14 cellular contexts compared by ENCODE assay signal in genomic region chr15:74964794-74965193, GRCh38. TPM values are rescaled to one million over a fixed set of nuclear protein-coding genes. Genes with fewer than 3 reads are reported as not detected.
DNase-seq lines count a peak whose midpoint lies in the region; ATAC-seq, FAIRE-seq and TF ChIP-seq lines count a peak whose summit lies in the region.
"Had no signal": no experiment of that assay in that cellular context is flagged by ENCODE, and none has a peak within 500 bp of the region (broad histone marks: within the 10 kb centered on the region; RNA-seq: fewer than 3 reads in every experiment).

No MANE protein-coding gene starts in this region.

- no peaks in the 10 kb centered on the region for H3K36me3 Mint-ChIP-seq in Caco-2 (ENCODE audit: insufficient read depth, unreplicated experiment)
- H3K36me3 Mint-ChIP-seq in activated T-helper 1 cell treated with anti-CD3 and anti-CD28 coated beads, Interleukin-12 subunit alpha, Interleukin-12 subunit beta, Interleukin-2, Interleukin-4 antibody, amounts not matched to agents 30 ng/mL and 10 ng/mL and 1 ng/mL, durations not matched to agents 14 hours and 24 hours and 36 hours (ENCODE audit: low read depth) = no peaks in the 10 kb centered on the region
- H3K36me3 Mint-ChIP-seq: CD4-positive, alpha-beta memory T cell; type B pancreatic cell had no signal

- H3K79me2 ChIP-seq in keratinocyte (ENCODE audit: control insufficient read depth, insufficient read depth, low read length) = no peaks in the 10 kb centered on the region

- POLR2A ChIA-PET in Caco-2 (lab: Charles Lee) = interaction anchor here (0.7 kb wide), 1 partner anchor 31 kb away, joined by 3 read pairs; the partner anchor contains the start of gene SCAMP5

- intact Hi-C loops in Caco-2 (cut with micrococcal nuclease; ENCODE audit: unreplicated experiment) = no loop called here
- intact Hi-C loops in activated T-helper 1 cell treated with anti-CD3 and anti-CD28 coated beads, Interleukin-12 subunit alpha, Interleukin-12 subunit beta, Interleukin-2, Interleukin-4 antibody, amounts not matched to agents 30 ng/mL and 10 ng/mL and 1 ng/mL, durations not matched to agents 14 hours and 24 hours and 36 hours (cut with micrococcal nuclease) = no loop called here

- TF ChIP-seq CTCF in astrocyte of the spinal cord (IDR thresholded peaks at IDR 0.05; ENCODE audit: low read depth, low read length) (no peak), keratinocyte (optimal IDR thresholded peaks at IDR 0.05 in 1 of 3, IDR thresholded peaks at IDR 0.05 in 1 of 3, conservative IDR thresholded peaks at IDR 0.05 in 1 of 3; ENCODE audit: extremely low read depth in 1 of 3, insufficient read depth in 2 of 3, low read length in 3 of 3) (no peak), Caco-2 (IDR thresholded peaks at IDR 0.05; ENCODE audit: insufficient read depth in 1 of 2, low read depth in 1 of 2, low read length in 1 of 2, severe bottlenecking in 1 of 2, unreplicated experiment in 1 of 2) (no peak), omental fat pad (IDR thresholded peaks at IDR 0.05) (no peak)

- no peaks in the 10 kb centered on the region for H3K27me3 Mint-ChIP-seq in Caco-2 (ENCODE audit: insufficient read depth, unreplicated experiment)
- peaks cover 23% of the 10 kb centered on the region for H3K27me3 Mint-ChIP-seq in activated T-helper 1 cell treated with anti-CD3 and anti-CD28 coated beads, Interleukin-12 subunit alpha, Interleukin-12 subunit beta, Interleukin-2, Interleukin-4 antibody, amounts not matched to agents 30 ng/mL and 10 ng/mL and 1 ng/mL, durations not matched to agents 14 hours and 24 hours and 36 hours (ENCODE audit: insufficient read depth)

- no peaks in the 10 kb centered on the region for H3K9me3 Mint-ChIP-seq in Caco-2 (ENCODE audit: unreplicated experiment)
- H3K9me3 Mint-ChIP-seq in activated T-helper 1 cell treated with anti-CD3 and anti-CD28 coated beads, Interleukin-12 subunit alpha, Interleukin-12 subunit beta, Interleukin-2, Interleukin-4 antibody, amounts not matched to agents 30 ng/mL and 10 ng/mL and 1 ng/mL, durations not matched to agents 14 hours and 24 hours and 36 hours = no peaks in the 10 kb centered on the region
- H3K9me3 Mint-ChIP-seq: CD4-positive, alpha-beta memory T cell; type B pancreatic cell had no signal

- BruUV-seq in Caco-2 (replicated peaks; lab: Mats Ljungman, UMichigan) = no TSS peak

- H3K9me3 ChIP-seq in keratinocyte (ENCODE audit: control insufficient read depth, low read depth, low read length) (no peaks in the 10 kb centered on the region), Caco-2 (no peaks in the 10 kb centered on the region)
- H3K9me3 ChIP-seq: sigmoid colon had no signal

- H3K36me3 ChIP-seq in keratinocyte (ENCODE audit: control insufficient read depth in 2 of 2, extremely low read depth in 1 of 2, insufficient read depth in 2 of 2, low read length in 2 of 2) = no peaks in the 10 kb centered on the region
- H3K36me3 ChIP-seq in Caco-2 (ENCODE audit: control insufficient read depth, insufficient read depth, low read length) = no peaks in the 10 kb centered on the region
- H3K36me3 ChIP-seq: sigmoid colon had no signal

- ATAC-seq in omental fat pad (ENCODE audit: low FRiP score) = no peak

- H3K4me3 Mint-ChIP-seq in Caco-2 (ENCODE audit: unreplicated experiment) = no peak overlapping the region
- H3K4me3 Mint-ChIP-seq in activated T-helper 1 cell treated with anti-CD3 and anti-CD28 coated beads, Interleukin-12 subunit alpha, Interleukin-12 subunit beta, Interleukin-2, Interleukin-4 antibody, amounts not matched to agents 30 ng/mL and 10 ng/mL and 1 ng/mL, durations not matched to agents 14 hours and 24 hours and 36 hours = no peak overlapping the region
- H3K4me3 Mint-ChIP-seq: CD4-positive, alpha-beta memory T cell; type B pancreatic cell had no signal

- H3K4me1 ChIP-seq in keratinocyte (ENCODE audit: control insufficient read depth, extremely low read depth, insufficient read depth, low read length) = peaks cover 15% of the 10 kb centered on the region
- no peaks in the 10 kb centered on the region for H3K4me1 ChIP-seq in Caco-2
- H3K4me1 ChIP-seq: sigmoid colon had no signal

- no peak overlapping the region for H2AFZ ChIP-seq in keratinocyte (ENCODE audit: control insufficient read depth, low read length)

- no peak overlapping the region for H3K27ac Mint-ChIP-seq in Caco-2 (ENCODE audit: unreplicated experiment)
- no peak overlapping the region for H3K27ac Mint-ChIP-seq in activated T-helper 1 cell treated with anti-CD3 and anti-CD28 coated beads, Interleukin-12 subunit alpha, Interleukin-12 subunit beta, Interleukin-2, Interleukin-4 antibody, amounts not matched to agents 30 ng/mL and 10 ng/mL and 1 ng/mL, durations not matched to agents 14 hours and 24 hours and 36 hours
- H3K27ac Mint-ChIP-seq: type B pancreatic cell had no signal

- H3K9me1 ChIP-seq in keratinocyte (ENCODE audit: control insufficient read depth, extremely low read depth, insufficient read depth, low read length) = no peaks in the 10 kb centered on the region

- no peaks in the 10 kb centered on the region for H4K20me1 ChIP-seq in keratinocyte (ENCODE audit: control insufficient read depth, extremely low read depth, insufficient read depth, low read length)

- no peak overlapping the region for H3K27ac ChIP-seq in keratinocyte (ENCODE audit: control insufficient read depth, insufficient read depth, low read length)
- H3K27ac ChIP-seq: sigmoid colon had no signal

- in situ Hi-C loops in ACHN (cut with HindIII; ENCODE audit: low pct_ligation_motif_present, low pct_unique_long_range_greater_than_20kb, low sequenced_read_pairs) (no loop called here), astrocyte of the spinal cord (cut with HindIII; ENCODE audit: low sequenced_read_pairs) (no loop called here)

- H3K4me2 ChIP-seq in keratinocyte (ENCODE audit: control insufficient read depth, extremely low read depth, insufficient read depth, low read depth, low read length) = peak overlapping the region; percentile 1

- H3K27me3 ChIP-seq in keratinocyte (ENCODE audit: control insufficient read depth, extremely low read depth, insufficient read depth, low read length) = peaks cover 3% of the 10 kb centered on the region
- H3K27me3 ChIP-seq in Caco-2 (replicated peaks; ENCODE audit: control insufficient read depth, insufficient read depth, low read length) = no peaks in the 10 kb centered on the region

- H3K4me3 ChIP-seq in astrocyte of the spinal cord (ENCODE audit: low read depth, low read length) = no peak overlapping the region
- no peak overlapping the region for H3K4me3 ChIP-seq in keratinocyte (ENCODE audit: control insufficient read depth in 2 of 3, extremely low read depth in 1 of 3, insufficient read depth in 2 of 3, low read depth in 1 of 3, low read length in 3 of 3)
- no peak overlapping the region for H3K4me3 ChIP-seq in Caco-2 (ENCODE audit: low read depth, low read length)
- H3K4me3 ChIP-seq: sigmoid colon had no signal

- dilution Hi-C loops in keratinocyte (cut with MboI; ENCODE audit: extremely low pct_ligation_motif_present, low sequenced_read_pairs) = no loop called here

- FAIRE-seq in keratinocyte (lab: Jason Lieb, UNC) = no peak

- no peak overlapping the region for H3K9ac ChIP-seq in keratinocyte (ENCODE audit: control insufficient read depth, extremely low read depth, insufficient read depth, low read length)

- H3K4me1 Mint-ChIP-seq in Caco-2 (ENCODE audit: low read depth, unreplicated experiment) = no peaks in the 10 kb centered on the region
- H3K4me1 Mint-ChIP-seq in activated T-helper 1 cell treated with anti-CD3 and anti-CD28 coated beads, Interleukin-12 subunit alpha, Interleukin-12 subunit beta, Interleukin-2, Interleukin-4 antibody, amounts not matched to agents 30 ng/mL and 10 ng/mL and 1 ng/mL, durations not matched to agents 14 hours and 24 hours and 36 hours (ENCODE audit: low read depth) = peaks cover 16% of the 10 kb centered on the region

- CTCF ChIA-PET in Caco-2 (lab: Charles Lee) = no interaction called here

- DNase-seq in ACHN = peak; percentile 25
- DNase-seq in HT1080 (ENCODE audit: low read depth) = peak; percentile 79
- peak; percentile 30 for DNase-seq in astrocyte of the spinal cord (ENCODE audit: low read depth, low spot score)
- no peak for DNase-seq in keratinocyte (ENCODE audit: low read depth, low spot score)
- no peak for DNase-seq in Caco-2
- no peak for DNase-seq in NCI-H1930 (lab: John Stamatoyannopoulos, UW)
- no peak for DNase-seq in activated T-helper 1 cell treated with anti-CD3 and anti-CD28 coated beads, Interleukin-12 subunit alpha, Interleukin-12 subunit beta, Interleukin-2, Interleukin-4 antibody, amounts not matched to agents 30 ng/mL and 10 ng/mL and 1 ng/mL, durations not matched to agents 14 hours and 24 hours and 36 hours (ENCODE audit: low spot score)
- DNase-seq in omental fat pad (ENCODE audit: low spot score) = no peak
- DNase-seq: CD4-positive, alpha-beta memory T cell; mesendoderm; NCI-H1105; OCI-M1; sigmoid colon had no signal

RNA-seq across cellular contexts. Expression of gene RPP25, which starts 8.2 kb away (rescaled TPM):
- 0.20 and 0.58 TPM in 2 replicates for total RNA-seq in HT1080 (2014; rRNA removed; shearing (Covaris generic))
- 0.31 and 0.33 TPM in 2 replicates for polyA plus RNA-seq in HT1080 (2015; cell fraction: cytosol; rRNA removed)
- polyA plus RNA-seq in HT1080 (2015; cell fraction: nucleus; rRNA removed) = 0.07 and 0.08 TPM in 2 replicates
- 0.60 to 1.0 TPM (median 0.62 TPM) in 3 replicates for polyA plus RNA-seq in keratinocyte
- polyA plus RNA-seq in keratinocyte (2011; ENCODE audit: low read depth) = 0.39 TPM
- 0.61 and 0.97 TPM in 2 replicates for polyA plus RNA-seq in keratinocyte (2011; cell fraction: cytosol; rRNA removed)
- polyA plus RNA-seq in keratinocyte (2011; cell fraction: nucleus; rRNA removed) = 0.52 and 0.69 TPM in 2 replicates
- polyA plus RNA-seq in keratinocyte (2012; ENCODE audit: low replicate concordance) = 0.88 and 1.5 TPM in 2 replicates
- polyA minus RNA-seq in keratinocyte = 0.16 to 1.1 TPM (median 0.36 TPM) in 3 replicates
- polyA minus RNA-seq in keratinocyte (2011; cell fraction: cytosol; rRNA and poly(A)+ RNA removed) = 1.3 TPM
- 0.39 and 0.63 TPM in 2 replicates for polyA minus RNA-seq in keratinocyte (2011; cell fraction: nucleus; rRNA and poly(A)+ RNA removed)
- total RNA-seq in Caco-2 (2022) (30.1 and 35.3 TPM in 2 replicates), omental fat pad (10 to 100 TPM in 2 of 4 donors, 1 to 10 TPM in 2; 6.9 to 14.4 (median 9.4) TPM)
- 13.3 and 15.3 TPM in 2 replicates for total RNA-seq in activated T-helper 1 cell treated with anti-CD3 and anti-CD28 coated beads, Interleukin-12 subunit alpha, Interleukin-12 subunit beta, Interleukin-2, Interleukin-4 antibody, amounts not matched to agents 30 ng/mL and 10 ng/mL and 1 ng/mL, durations not matched to agents 14 hours and 24 hours and 36 hours

RNA-seq across cellular contexts. Expression of gene COX5A, which starts 26.9 kb away (rescaled TPM):
- 119 and 162 TPM in 2 replicates for total RNA-seq in HT1080 (2014; rRNA removed; shearing (Covaris generic))
- 283 and 334 TPM in 2 replicates for polyA plus RNA-seq in HT1080 (2015; cell fraction: cytosol; rRNA removed)
- polyA plus RNA-seq in HT1080 (2015; cell fraction: nucleus; rRNA removed) = 105 and 116 TPM in 2 replicates
- 132 to 245 TPM (median 217 TPM) in 3 replicates for polyA plus RNA-seq in keratinocyte
- 47.6 TPM for polyA plus RNA-seq in keratinocyte (2011; ENCODE audit: low read depth)
- 226 and 416 TPM in 2 replicates for polyA plus RNA-seq in keratinocyte (2011; cell fraction: cytosol; rRNA removed)
- 114 and 132 TPM in 2 replicates for polyA plus RNA-seq in keratinocyte (2011; cell fraction: nucleus; rRNA removed)
- polyA plus RNA-seq in keratinocyte (2012; ENCODE audit: low replicate concordance) = 257 and 259 TPM in 2 replicates
- 42.1 to 67.1 TPM (median 44.8 TPM) in 3 replicates for polyA minus RNA-seq in keratinocyte
- 113 TPM for polyA minus RNA-seq in keratinocyte (2011; cell fraction: cytosol; rRNA and poly(A)+ RNA removed)
- polyA minus RNA-seq in keratinocyte (2011; cell fraction: nucleus; rRNA and poly(A)+ RNA removed) = 15.0 and 26.9 TPM in 2 replicates
- total RNA-seq in Caco-2 (2022) (306 and 318 TPM in 2 replicates), omental fat pad (100 to 1,000 TPM in 1 of 4 donors, 10 to 100 TPM in 3; 47.6 to 103 (median 69.7) TPM)
- total RNA-seq in activated T-helper 1 cell treated with anti-CD3 and anti-CD28 coated beads, Interleukin-12 subunit alpha, Interleukin-12 subunit beta, Interleukin-2, Interleukin-4 antibody, amounts not matched to agents 30 ng/mL and 10 ng/mL and 1 ng/mL, durations not matched to agents 14 hours and 24 hours and 36 hours = 273 and 290 TPM in 2 replicates

RNA-seq across cellular contexts. Expression of gene SCAMP5, which starts 30.6 kb away (rescaled TPM):
- 0.90 and 1.8 TPM in 2 replicates for total RNA-seq in HT1080 (2014; rRNA removed; shearing (Covaris generic))
- 1.1 and 1.6 TPM in 2 replicates for polyA plus RNA-seq in HT1080 (2015; cell fraction: cytosol; rRNA removed)
- 1.6 and 4.9 TPM in 2 replicates for polyA plus RNA-seq in HT1080 (2015; cell fraction: nucleus; rRNA removed)
- 1.9 to 3.0 TPM (median 2.9 TPM) in 3 replicates for polyA plus RNA-seq in keratinocyte
- 0.07 TPM for polyA plus RNA-seq in keratinocyte (2011; ENCODE audit: low read depth)
- 3.6 and 3.7 TPM in 2 replicates for polyA plus RNA-seq in keratinocyte (2011; cell fraction: cytosol; rRNA removed)
- polyA plus RNA-seq in keratinocyte (2011; cell fraction: nucleus; rRNA removed) = 2.4 and 4.1 TPM in 2 replicates
- polyA plus RNA-seq in keratinocyte (2012; ENCODE audit: low replicate concordance) = 0.55 and 1.9 TPM in 2 replicates
- polyA minus RNA-seq in keratinocyte = 2.1 to 3.3 TPM (median 3.2 TPM) in 3 replicates
- 2.3 TPM for polyA minus RNA-seq in keratinocyte (2011; cell fraction: cytosol; rRNA and poly(A)+ RNA removed)
- polyA minus RNA-seq in keratinocyte (2011; cell fraction: nucleus; rRNA and poly(A)+ RNA removed) = 1.4 and 2.7 TPM in 2 replicates
- total RNA-seq in Caco-2 (2022) = 9.2 and 11.8 TPM in 2 replicates
- 2.0 and 3.5 TPM in 2 replicates for total RNA-seq in activated T-helper 1 cell treated with anti-CD3 and anti-CD28 coated beads, Interleukin-12 subunit alpha, Interleukin-12 subunit beta, Interleukin-2, Interleukin-4 antibody, amounts not matched to agents 30 ng/mL and 10 ng/mL and 1 ng/mL, durations not matched to agents 14 hours and 24 hours and 36 hours
- 1 to 10 TPM in 3 of 4 donors, under 1 TPM in 1; 0.60 to 4.6 (median 2.6) TPM for total RNA-seq in omental fat pad

RNA-seq across cellular contexts. Expression of gene FAM219B, which starts 58.1 kb away (rescaled TPM):
- 20.4 and 27.4 TPM in 2 replicates for total RNA-seq in HT1080 (2014; rRNA removed; shearing (Covaris generic))
- 18.5 and 20.8 TPM in 2 replicates for polyA plus RNA-seq in HT1080 (2015; cell fraction: cytosol; rRNA removed)
- 91.1 and 109 TPM in 2 replicates for polyA plus RNA-seq in HT1080 (2015; cell fraction: nucleus; rRNA removed)
- 32.1 to 73.4 TPM (median 45.4 TPM) in 3 replicates for polyA plus RNA-seq in keratinocyte
- polyA plus RNA-seq in keratinocyte (2011; ENCODE audit: low read depth) = 29.9 TPM
- 33.0 and 44.9 TPM in 2 replicates for polyA plus RNA-seq in keratinocyte (2011; cell fraction: cytosol; rRNA removed)
- polyA plus RNA-seq in keratinocyte (2011; cell fraction: nucleus; rRNA removed) = 239 and 288 TPM in 2 replicates
- polyA plus RNA-seq in keratinocyte (2012; ENCODE audit: low replicate concordance) = 23.7 and 53.6 TPM in 2 replicates
- 29.7 to 43.8 TPM (median 31.1 TPM) in 3 replicates for polyA minus RNA-seq in keratinocyte
- 25.7 TPM for polyA minus RNA-seq in keratinocyte (2011; cell fraction: cytosol; rRNA and poly(A)+ RNA removed)
- 27.1 and 28.5 TPM in 2 replicates for polyA minus RNA-seq in keratinocyte (2011; cell fraction: nucleus; rRNA and poly(A)+ RNA removed)
- total RNA-seq in Caco-2 (2022) (73.7 and 75.4 TPM in 2 replicates), omental fat pad (10 to 100 TPM; 45.0 to 89.9 (median 59.8) TPM)
- 72.6 and 73.2 TPM in 2 replicates for total RNA-seq in activated T-helper 1 cell treated with anti-CD3 and anti-CD28 coated beads, Interleukin-12 subunit alpha, Interleukin-12 subunit beta, Interleukin-2, Interleukin-4 antibody, amounts not matched to agents 30 ng/mL and 10 ng/mL and 1 ng/mL, durations not matched to agents 14 hours and 24 hours and 36 hours

RNA-seq across cellular contexts. Expression of gene PPCDC, which starts 58.6 kb away (rescaled TPM):
- 13.4 and 15.8 TPM in 2 replicates for total RNA-seq in HT1080 (2014; rRNA removed; shearing (Covaris generic))
- polyA plus RNA-seq in HT1080 (2015; cell fraction: cytosol; rRNA removed) = 16.0 and 17.2 TPM in 2 replicates
- 15.5 and 22.0 TPM in 2 replicates for polyA plus RNA-seq in HT1080 (2015; cell fraction: nucleus; rRNA removed)
- polyA plus RNA-seq in keratinocyte = 11.9 to 14.3 TPM (median 13.7 TPM) in 3 replicates
- 3.4 TPM for polyA plus RNA-seq in keratinocyte (2011; ENCODE audit: low read depth)
- 11.2 and 20.7 TPM in 2 replicates for polyA plus RNA-seq in keratinocyte (2011; cell fraction: cytosol; rRNA removed)
- 13.5 and 17.4 TPM in 2 replicates for polyA plus RNA-seq in keratinocyte (2011; cell fraction: nucleus; rRNA removed)
- polyA plus RNA-seq in keratinocyte (2012; ENCODE audit: low replicate concordance) = 7.0 and 11.9 TPM in 2 replicates
- polyA minus RNA-seq in keratinocyte = 7.5 to 18.7 TPM (median 8.2 TPM) in 3 replicates
- polyA minus RNA-seq in keratinocyte (2011; cell fraction: cytosol; rRNA and poly(A)+ RNA removed) = 9.6 TPM
- polyA minus RNA-seq in keratinocyte (2011; cell fraction: nucleus; rRNA and poly(A)+ RNA removed) = 6.8 and 8.0 TPM in 2 replicates
- total RNA-seq in Caco-2 (2022) (14.7 and 18.1 TPM in 2 replicates), omental fat pad (10 to 100 TPM in 3 of 4 donors, 1 to 10 TPM in 1; 9.7 to 21.5 (median 13.6) TPM)
- total RNA-seq in activated T-helper 1 cell treated with anti-CD3 and anti-CD28 coated beads, Interleukin-12 subunit alpha, Interleukin-12 subunit beta, Interleukin-2, Interleukin-4 antibody, amounts not matched to agents 30 ng/mL and 10 ng/mL and 1 ng/mL, durations not matched to agents 14 hours and 24 hours and 36 hours = 25.0 and 27.1 TPM in 2 replicates

Comparison
In these comparisons a context has a peak if more than half of its experiments do, and no peak if none do; other contexts are left out.
1. DNase-seq: peak in ACHN (single experiment), HT1080 (single experiment) and astrocyte of the spinal cord (single experiment); none in keratinocyte (single experiment), Caco-2 (0 of 2), NCI-H1930 (0 of 2), activated T-helper 1 cell treated with anti-CD3 and anti-CD28 coated beads, Interleukin-12 subunit alpha, Interleukin-12 subunit beta, Interleukin-2, Interleukin-4 antibody, amounts not matched to agents 30 ng/mL and 10 ng/mL and 1 ng/mL, durations not matched to agents 14 hours and 24 hours and 36 hours (single experiment) and omental fat pad (single experiment).